In genomic region chr22:18062421-18062820, GRCh38 we compare ENCODE assay signal across 18 cellular contexts. TPM values are rescaled to one million over a fixed set of nuclear protein-coding genes. Genes with fewer than 3 reads are reported as not detected.
DNase-seq lines count a peak whose midpoint lies in the region; ATAC-seq and TF ChIP-seq lines count a peak whose summit lies in the region.
"Had no signal": no experiment of that assay in that cellular context is flagged by ENCODE, and none has a peak within 500 bp of the region (broad histone marks: within the 10 kb centered on the region; RNA-seq: fewer than 3 reads in every experiment).

No MANE protein-coding gene starts in this region.

- peaks cover 9% of the 10 kb centered on the region for H3K4me1 ChIP-seq in A673 (ENCODE audit: insufficient read depth, low read length, poor library complexity, severe bottlenecking)
- H3K4me1 ChIP-seq in foreskin keratinocyte: peaks cover 44% of the 10 kb centered on the region
- peaks cover 25% of the 10 kb centered on the region for H3K4me1 ChIP-seq in left ventricle myocardium inferior

- H3K36me3 Mint-ChIP-seq in nephron progenitor cell (ENCODE audit: low read depth): no peaks in the 10 kb centered on the region

- H3K27me3 ChIP-seq in A673 (replicated peaks; ENCODE audit: insufficient read depth, low read depth, low read length, poor library complexity): no peaks in the 10 kb centered on the region
- no peaks in the 10 kb centered on the region for H3K27me3 ChIP-seq in foreskin keratinocyte
- peaks cover 6% of the 10 kb centered on the region for H3K27me3 ChIP-seq in left ventricle myocardium inferior (ENCODE audit: low read depth)

- no peaks in the 10 kb centered on the region for H3K9me3 Mint-ChIP-seq in nephron progenitor cell
- H3K9me3 Mint-ChIP-seq: CD4-positive, alpha-beta T cell; GM23338 had no signal

- TF ChIP-seq CTCF in A673 (conservative IDR thresholded peaks at IDR 0.05; ENCODE audit: low read depth, low read length) (no peak), foreskin keratinocyte (conservative IDR thresholded peaks at IDR 0.05) (no peak), nephron progenitor cell (IDR thresholded peaks at IDR 0.05) (no peak), left ventricle myocardium inferior (IDR thresholded peaks at IDR 0.05; ENCODE audit: borderline replicate concordance) (no peak)

- no peaks in the 10 kb centered on the region for H3K9me3 ChIP-seq in A673 (ENCODE audit: low read depth, low read length, poor library complexity, severe bottlenecking)
- H3K9me3 ChIP-seq in SK-N-MC (ENCODE audit: low read depth, low read length): no peaks in the 10 kb centered on the region
- no peaks in the 10 kb centered on the region for H3K9me3 ChIP-seq in left ventricle myocardium inferior (replicated peaks)

- H3K4me3 ChIP-seq in A673 (ENCODE audit: low read depth, low read length, poor library complexity, severe bottlenecking): no peak overlapping the region
- H3K4me3 ChIP-seq in SK-N-MC: no peak overlapping the region
- H3K4me3 ChIP-seq in left ventricle myocardium inferior: no peak overlapping the region
- H3K4me3 ChIP-seq: GM23338 had no signal

- peak overlapping the region; percentile 67 for H3K9ac ChIP-seq in SK-N-MC (ENCODE audit: insufficient read length)

- H3K36me3 ChIP-seq in A673 (ENCODE audit: insufficient read depth, low read length, poor library complexity, severe bottlenecking): no peaks in the 10 kb centered on the region
- H3K36me3 ChIP-seq in SK-N-MC (ENCODE audit: insufficient read depth, low read length): no peaks in the 10 kb centered on the region
- no peaks in the 10 kb centered on the region for H3K36me3 ChIP-seq in left ventricle myocardium inferior

- intact Hi-C loops in A673 (cut with micrococcal nuclease; ENCODE audit: unreplicated experiment) (loop anchor here (5.0 kb wide), 1 partner anchor 40 kb away; the partner anchor contains the start of gene MICAL3), posterior vena cava (cut with DNase I) (loop anchor here in 1 of 2 donors (10.0 kb wide), 1 partner anchor 48 kb away; no protein-coding TSS in a partner anchor), left ventricle myocardium inferior (cut with micrococcal nuclease) (no loop called here)

- H3K27ac ChIP-seq in A673 (ENCODE audit: low read depth, low read length, poor library complexity, severe bottlenecking): peak overlapping the region; percentile 55
- peak overlapping the region; percentile 99 for H3K27ac ChIP-seq in SK-N-MC
- peak overlapping the region; percentile 96 for H3K27ac ChIP-seq in foreskin keratinocyte
- H3K27ac ChIP-seq in left ventricle myocardium inferior (replicated peaks): no peak overlapping the region

- DNase-seq in A673 (ENCODE audit: low spot score): no peak
- no peak for DNase-seq in SK-N-MC (ENCODE audit: low read depth, low spot score)
- DNase-seq in foreskin keratinocyte: peak in 1 of 2 donors; percentile 66
- peak; percentile 24 for DNase-seq in posterior vena cava (ENCODE audit: low spot score)
- DNase-seq in nephron progenitor cell: no peak
- DNase-seq in left ventricle myocardium inferior: no peak
- no peak for DNase-seq in NCI-H1930 (lab: John Stamatoyannopoulos, UW)
- no peak for DNase-seq in T-helper 1 cell
- DNase-seq: CD4-positive, alpha-beta T cell; DND-41; GF-D8; NCI-H1048; NCI-H2107; NCI-H226; NCI-H526; NK-92 treated with Interleukin-12 subunit alpha and Interleukin-12 subunit beta, amount 100 ng/mL, for 24 hours had no signal

- CTCF ChIA-PET in A673 (lab: Charles Lee): interaction anchor here (1.7 kb wide), 1 partner anchor 13 kb away, joined by 6 read pairs; no protein-coding TSS in a partner anchor

- H3K27me3 Mint-ChIP-seq in nephron progenitor cell (ENCODE audit: low read depth, poor library complexity): peaks cover 36% of the 10 kb centered on the region
- H3K27me3 Mint-ChIP-seq: B cell had no signal

- H3K27ac Mint-ChIP-seq in nephron progenitor cell: no peak overlapping the region
- H3K27ac Mint-ChIP-seq: B cell; CD4-positive, alpha-beta T cell; GM23338 had no signal

- peaks cover 32% of the 10 kb centered on the region for H3K4me1 Mint-ChIP-seq in nephron progenitor cell

- no peak for ATAC-seq in foreskin keratinocyte
- ATAC-seq: GM23338 had no signal

- BruUV-seq in A673 (replicated peaks; lab: Mats Ljungman, UMichigan): no TSS peak

- POLR2A ChIA-PET in A673 (lab: Charles Lee; ENCODE audit: low non-redundant PET): no interaction called here

- no peak overlapping the region for H3K4me3 Mint-ChIP-seq in nephron progenitor cell
- H3K4me3 Mint-ChIP-seq: B cell; CD4-positive, alpha-beta T cell; GM23338 had no signal

RNA-seq across cellular contexts. Expression of gene PEX26, which starts 15.4 kb away (rescaled TPM):
- 36.9 and 38.3 TPM in 2 replicates for total RNA-seq in A673 (2021)
- total RNA-seq in foreskin keratinocyte: 25.7 and 29.1 TPM in 2 replicates
- 10.7 and 11.5 TPM in 2 replicates for polyA plus RNA-seq in foreskin keratinocyte
- total RNA-seq in posterior vena cava: 10 to 100 TPM; 25.5 to 28.5 TPM
- total RNA-seq in left ventricle myocardium inferior: 20.5 TPM

RNA-seq across cellular contexts. Expression of gene MICAL3, which starts 38.1 kb away (rescaled TPM):
- total RNA-seq in A673 (2021) (63.6 and 63.8 TPM in 2 replicates), foreskin keratinocyte (59.6 and 68.0 TPM in 2 replicates), posterior vena cava (100 to 1,000 TPM; 106 to 114 TPM), left ventricle myocardium inferior (92.5 TPM)
- polyA plus RNA-seq in foreskin keratinocyte: 5.3 and 7.0 TPM in 2 replicates

RNA-seq across cellular contexts. Expression of gene TUBA8, which starts 48.2 kb away (rescaled TPM):
- 3.0 and 3.1 TPM in 2 replicates for total RNA-seq in A673 (2021)
- total RNA-seq in foreskin keratinocyte: 0.32 and 0.34 TPM in 2 replicates
- 0.45 TPM in 2 replicates for polyA plus RNA-seq in foreskin keratinocyte
- total RNA-seq in posterior vena cava: 1 to 10 TPM; 2.3 to 2.8 TPM
- 253 TPM for total RNA-seq in left ventricle myocardium inferior

Comparison
In these comparisons a context has a peak if more than half of its experiments do, and no peak if none do; other contexts are left out.
1. RNA of gene TUBA8, which starts 48.2 kb away (total RNA-seq): 253 TPM in left ventricle myocardium inferior (single experiment); 3.0 to 3.1 TPM in A673, 2.3 to 2.8 TPM in posterior vena cava and 0.32 to 0.34 TPM in foreskin keratinocyte; every median in the first group is over 10 times any median in the second.